ENCODE assay signal across 18 cellular contexts in genomic region chr7:30906014-30906413, GRCh38. TPM values are rescaled to one million over a fixed set of nuclear protein-coding genes. Genes with fewer than 3 reads are reported as not detected.
A peak's percentile ranks its signal among the peaks of the same experiment; 100 is the strongest.
DNase-seq lines count a peak whose midpoint lies in the region; ATAC-seq and TF ChIP-seq lines count a peak whose summit lies in the region.
"Had no signal": no experiment of that assay in that cellular context is flagged by ENCODE, and none has a peak within 500 bp of the region (broad histone marks: within the 10 kb centered on the region; RNA-seq: fewer than 3 reads in every experiment).

No MANE protein-coding gene starts in this region.

- no peaks in the 10 kb centered on the region for H3K79me1 ChIP-seq in trophoblast cell (ENCODE audit: low read length)

- no peak overlapping the region for H3K23ac ChIP-seq in trophoblast cell (ENCODE audit: low read length)

- ATAC-seq in left ventricle myocardium superior (peak; percentile 2), GM21390 (IDR thresholded peaks at IDR 0.05; ENCODE audit: unreplicated experiment) (no peak), GM19324 (IDR thresholded peaks at IDR 0.05; ENCODE audit: low FRiP score, unreplicated experiment) (no peak)

- H2AK5ac ChIP-seq in trophoblast cell (ENCODE audit: low read length), result no peak overlapping the region

- no peak overlapping the region for H4K8ac ChIP-seq in trophoblast cell (ENCODE audit: low read depth, low read length)

- no peak overlapping the region for H3K4me2 ChIP-seq in trophoblast cell (ENCODE audit: low read length)

- no peak overlapping the region for H3K14ac ChIP-seq in trophoblast cell (ENCODE audit: low read length)

- no peak overlapping the region for H4K12ac ChIP-seq in trophoblast cell (ENCODE audit: low read depth, low read length)

- intact Hi-C loops in Calu3 (cut with micrococcal nuclease; ENCODE audit: unreplicated experiment) (no loop called here), left ventricle myocardium superior (cut with micrococcal nuclease) (no loop called here)

- CTCF ChIA-PET in Calu3 (lab: Charles Lee), result interaction anchor here (0.5 to 2.8 kb wide), 4 partner anchors 9 to 110 kb away, joined by 3 to 9 read pairs (median 4); no protein-coding TSS in a partner anchor

- H4K91ac ChIP-seq in trophoblast cell (ENCODE audit: low read depth, low read length), result no peak overlapping the region

- no peak for TF ChIP-seq CTCF in Calu3 (IDR thresholded peaks at IDR 0.05; ENCODE audit: unreplicated experiment)

- no peak overlapping the region for H3K9ac ChIP-seq in trophoblast cell (ENCODE audit: low read length)

- no peak overlapping the region for H3K18ac ChIP-seq in trophoblast cell (ENCODE audit: low read length)

- DNase-seq in Calu3 (peak; percentile 42), NCI-H69 (lab: John Stamatoyannopoulos, UW) (peak; percentile 53), left ventricle myocardium superior (no peak), renal cortical epithelial cell (ENCODE audit: low read depth) (peak; percentile 19), trophoblast cell (no peak)
- DNase-seq in effector CD4-positive, alpha-beta T cell, result no peak
- DNase-seq: activated naive CD4-positive, alpha-beta T cell treated with anti-CD3 and anti-CD28 coated beads, Interleukin-2, amount 50 U/mL, for 16 hours; AML-193; central memory CD4-positive, alpha-beta T cell; DMS153; left cardiac atrium; NCI-H2081; T-helper 1 cell had no signal

- H3K9me3 Mint-ChIP-seq in Calu3 (ENCODE audit: low read depth, unreplicated experiment), result no peaks in the 10 kb centered on the region
- H3K9me3 Mint-ChIP-seq: HFFc6 had no signal

- no TSS peak for BruUV-seq in Calu3 (replicated peaks; lab: Mats Ljungman, UMichigan)

- H2BK120ac ChIP-seq in trophoblast cell (ENCODE audit: insufficient read depth, low read length, poor library complexity), result no peak overlapping the region

- no peak overlapping the region for H2BK12ac ChIP-seq in trophoblast cell (ENCODE audit: low read length)

- peaks cover 16% of the 10 kb centered on the region for H3K4me1 Mint-ChIP-seq in Calu3 (ENCODE audit: low read depth, unreplicated experiment)

- peaks cover 2% of the 10 kb centered on the region for H3K9me3 ChIP-seq in trophoblast cell (ENCODE audit: insufficient read depth, low read depth, low read length)
- H3K9me3 ChIP-seq: neutrophil, suprapubic skin had no signal

- H3K27ac ChIP-seq in trophoblast cell (ENCODE audit: low read depth, low read length), result no peak overlapping the region
- H3K27ac ChIP-seq: neutrophil had no signal

- no peaks in the 10 kb centered on the region for H3K4me1 ChIP-seq in trophoblast cell (ENCODE audit: control insufficient read depth in 1 of 2, insufficient read depth in 2 of 2, low read length in 2 of 2)

- no peaks in the 10 kb centered on the region for H3K27me3 ChIP-seq in trophoblast cell (ENCODE audit: insufficient read depth, low read length)
- H3K27me3 ChIP-seq: suprapubic skin had no signal

- H3K27ac Mint-ChIP-seq in Calu3 (ENCODE audit: unreplicated experiment), result peak overlapping the region; percentile 52
- H3K27ac Mint-ChIP-seq: HFFc6 had no signal

- H2BK5ac ChIP-seq in trophoblast cell (ENCODE audit: low read depth, low read length, poor library complexity), result no peak overlapping the region

- H3K36me3 Mint-ChIP-seq in Calu3 (ENCODE audit: insufficient read depth, unreplicated experiment), result no peaks in the 10 kb centered on the region

- no peaks in the 10 kb centered on the region for H3K79me2 ChIP-seq in trophoblast cell (ENCODE audit: control insufficient read depth, insufficient read depth, low read length, poor library complexity)

- no CpG with 5 or more reads among the region's 7 CpGs for WGBS in trophoblast cell (ENCODE audit: extremely low coverage, insufficient coverage, insufficient read length)

- no peak overlapping the region for H3K4me3 ChIP-seq in trophoblast cell (ENCODE audit: low read depth, low read length)
- H3K4me3 ChIP-seq: suprapubic skin had no signal

- no peaks in the 10 kb centered on the region for H3K27me3 Mint-ChIP-seq in Calu3 (ENCODE audit: unreplicated experiment)

- H3K4me3 Mint-ChIP-seq in Calu3 (ENCODE audit: low read depth, unreplicated experiment), result no peak overlapping the region
- H3K4me3 Mint-ChIP-seq: HFFc6 had no signal

- H3K36me3 ChIP-seq in trophoblast cell (ENCODE audit: control insufficient read depth in 1 of 2, insufficient read depth in 2 of 2, low read length in 2 of 2), result no peaks in the 10 kb centered on the region
- H3K36me3 ChIP-seq: neutrophil, suprapubic skin had no signal

- H2AFZ ChIP-seq in trophoblast cell (ENCODE audit: insufficient read depth, low read length, poor library complexity), result no peak overlapping the region

- H3K4ac ChIP-seq in trophoblast cell (ENCODE audit: low read depth, low read length), result no peak overlapping the region

RNA-seq across cellular contexts. Expression of gene AQP1, which starts 5.6 kb away (rescaled TPM):
- total RNA-seq in Calu3 (2022), result 1.7 and 2.6 TPM in 2 replicates
- 323 TPM for total RNA-seq in left ventricle myocardium superior
- total RNA-seq in renal cortical epithelial cell, result 4.4 and 33.0 TPM in 2 replicates
- 31.8 and 35.6 TPM in 2 replicates for polyA plus RNA-seq in trophoblast cell (2013)

RNA-seq across cellular contexts. Expression of gene GHRHR, which starts 57.7 kb away (rescaled TPM):
- total RNA-seq in Calu3 (2022) (not detected in 2 replicates), left ventricle myocardium superior (not detected), renal cortical epithelial cell (not detected in 2 replicates)
- polyA plus RNA-seq in trophoblast cell (2013), result 0.31 and 0.79 TPM in 2 replicates
- total RNA-seq: HFFc6, left cardiac atrium had no signal

Comparison
In these comparisons a context has a peak if more than half of its experiments do, and no peak if none do; other contexts are left out.
1. DNase-seq: peak in Calu3 (single experiment), NCI-H69 (single experiment) and renal cortical epithelial cell (single experiment); none in left ventricle myocardium superior (single experiment), trophoblast cell (0 of 2) and effector CD4-positive, alpha-beta T cell (single experiment).